9 cellular contexts compared by ENCODE assay signal in the genomic region with DNA sequence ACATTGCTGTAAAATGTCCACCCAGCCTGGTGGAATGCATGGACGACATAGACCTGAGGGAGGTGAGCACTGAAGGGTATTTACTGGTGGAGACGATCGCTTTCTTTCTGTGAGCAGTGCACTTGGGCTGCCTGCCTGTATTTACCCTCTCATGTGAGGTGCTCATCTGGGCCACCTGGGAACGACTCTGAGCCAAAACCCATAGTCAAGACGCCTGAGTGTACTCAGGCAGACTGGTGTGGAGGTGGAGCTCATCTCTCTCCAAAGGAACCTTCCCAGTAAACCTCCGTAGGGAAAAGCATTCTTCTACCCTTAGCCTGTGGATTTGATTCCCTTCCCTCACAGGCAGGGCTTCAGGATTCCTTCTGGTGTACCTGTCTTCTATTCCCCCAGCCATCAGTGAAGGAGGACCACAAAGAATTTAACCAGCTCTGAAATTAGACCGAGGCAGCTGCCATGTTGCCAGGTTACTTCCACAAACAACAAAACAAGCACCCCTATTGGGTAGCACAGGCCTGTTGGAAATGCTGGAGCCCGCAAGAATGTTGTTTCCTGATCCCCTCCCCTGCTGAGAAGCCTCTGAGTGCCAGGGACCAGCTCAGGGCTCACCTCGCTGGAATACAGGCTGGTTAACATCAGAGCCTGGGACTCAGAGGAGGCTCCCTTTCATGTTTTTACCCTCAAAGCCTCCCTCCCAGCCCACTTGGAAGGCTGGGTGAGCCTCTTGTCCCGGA. TPM values are rescaled to one million over a fixed set of nuclear protein-coding genes. Genes with fewer than 3 reads are reported as not detected.
DNase-seq lines count a peak whose midpoint lies in the region; ATAC-seq and TF ChIP-seq lines count a peak whose summit lies in the region.
"Had no signal": no experiment of that assay in that cellular context is flagged by ENCODE, and none has a peak within 500 bp of the region (broad histone marks: within the 10 kb centered on the region; RNA-seq: fewer than 3 reads in every experiment).

No MANE protein-coding gene starts in this region.

- no peak overlapping the region for H3K9ac ChIP-seq in endodermal cell (ENCODE audit: extremely low read depth, low read length, poor library complexity, severe bottlenecking)

- TF ChIP-seq CTCF in CD14-positive monocyte (IDR thresholded peaks at IDR 0.05) (no peak), endodermal cell (conservative IDR thresholded peaks at IDR 0.05) (no peak), mucosa of descending colon (IDR thresholded peaks at IDR 0.05) (no peak)

- H3K27me3 Mint-ChIP-seq in CD14-positive monocyte (ENCODE audit: low read depth in 3 of 3), result peaks cover 0 to 5% (median 0%) of the 10 kb centered on the region in 3 donors
- peaks cover 2% of the 10 kb centered on the region for H3K27me3 Mint-ChIP-seq in endodermal cell (ENCODE audit: insufficient read depth)

- H3K4me3 ChIP-seq in endodermal cell (ENCODE audit: low read length) (no peak overlapping the region), mucosa of descending colon (no peak overlapping the region)

- ATAC-seq in mucosa of descending colon (peak; percentile 41), HG02678 (IDR thresholded peaks at IDR 0.05; ENCODE audit: unreplicated experiment) (no peak)
- ATAC-seq: CD8-positive, alpha-beta T cell had no signal

- H3K9me3 Mint-ChIP-seq in CD14-positive monocyte (peaks cover 0 to 2% (median 0%) of the 10 kb centered on the region in 7 donors), endodermal cell (no peaks in the 10 kb centered on the region)
- H3K9me3 Mint-ChIP-seq: CD8-positive, alpha-beta T cell had no signal

- H3K4me1 ChIP-seq in endodermal cell (ENCODE audit: control insufficient read depth, insufficient read depth, low read length), result peaks cover 10% of the 10 kb centered on the region
- H3K4me1 ChIP-seq in mucosa of descending colon (ENCODE audit: low read depth), result no peaks in the 10 kb centered on the region

- no peak overlapping the region for H3K27ac ChIP-seq in endodermal cell (ENCODE audit: low read depth, low read length)

- H3K36me3 ChIP-seq in endodermal cell (ENCODE audit: control insufficient read depth, insufficient read depth, low read length) (no peaks in the 10 kb centered on the region), mucosa of descending colon (ENCODE audit: low read depth) (no peaks in the 10 kb centered on the region)

- H3K4me1 Mint-ChIP-seq in CD14-positive monocyte, result peaks cover 5% of the 10 kb centered on the region
- peaks cover 42% of the 10 kb centered on the region for H3K4me1 Mint-ChIP-seq in endodermal cell

- no peaks in the 10 kb centered on the region for H3K27me3 ChIP-seq in endodermal cell (ENCODE audit: control insufficient read depth, insufficient read depth, low read length, poor library complexity, severe bottlenecking)

- peak overlapping the region in 5 of 7 donors; percentile 15 to 61 (median 55) for H3K27ac Mint-ChIP-seq in CD14-positive monocyte
- H3K27ac Mint-ChIP-seq in endodermal cell, result peak overlapping the region; percentile 92
- H3K27ac Mint-ChIP-seq: CD8-positive, alpha-beta T cell had no signal

- H3K4me3 Mint-ChIP-seq in CD14-positive monocyte (no peak overlapping the region), endodermal cell (no peak overlapping the region)
- H3K4me3 Mint-ChIP-seq: CD8-positive, alpha-beta T cell had no signal

- intact Hi-C loops in CD14-positive monocyte (cut with micrococcal nuclease), result no loop called here
- intact Hi-C loops in mucosa of descending colon (cut with DNase I, micrococcal nuclease), result no loop called here

- no peaks in the 10 kb centered on the region for H3K9me3 ChIP-seq in endodermal cell (ENCODE audit: control insufficient read depth, low read length)
- H3K9me3 ChIP-seq in mucosa of descending colon, result no peaks in the 10 kb centered on the region

- WGBS in endodermal cell (ENCODE audit: insufficient coverage in 1 of 2, insufficient read length in 1 of 2), 2 experiments, result 60 to 70% methylated on average over 7 to 10 of the region's 10 CpGs

- DNase-seq in CD14-positive monocyte (ENCODE audit: low spot score), result no peak
- peak; percentile 60 to 79 for DNase-seq in NCI-H2081 (lab: John Stamatoyannopoulos, UW)
- peak; percentile 95 for DNase-seq in endodermal cell
- no peak for DNase-seq in mucosa of descending colon
- DNase-seq in NCI-H2227 (lab: John Stamatoyannopoulos, UW; ENCODE audit: unreplicated experiment), result no peak
- no peak for DNase-seq in T1000 (lab: John Stamatoyannopoulos, UW)
- DNase-seq in OCI-M2 (lab: John Stamatoyannopoulos, UW; ENCODE audit: unreplicated experiment), result no peak
- DNase-seq: CD8-positive, alpha-beta T cell had no signal

- H3K36me3 Mint-ChIP-seq in CD14-positive monocyte (peaks cover 62 to 79% of the 10 kb centered on the region in 2 donors), endodermal cell (ENCODE audit: low read depth) (no peaks in the 10 kb centered on the region)
- H3K36me3 Mint-ChIP-seq: CD8-positive, alpha-beta T cell had no signal

RNA-seq across cellular contexts. Expression of a gene that starts 47.5 kb away (rescaled TPM):
- under 1 TPM in 1 of 2 donors, not detected in 1; 0.10 TPM for polyA plus RNA-seq in CD14-positive monocyte
- total RNA-seq in endodermal cell (not detected), mucosa of descending colon (under 1 TPM in 1 of 3 donors, not detected in 2; 0.28 TPM)
- 0.07 TPM for polyA plus RNA-seq in endodermal cell (2013, experiment 1 of 2)
- polyA plus RNA-seq in endodermal cell (2013, experiment 2 of 2), result not detected
- total RNA-seq: CD8-positive, alpha-beta T cell had no signal

Comparison
In these comparisons a context has a peak if more than half of its experiments do, and no peak if none do; other contexts are left out.
1. DNase-seq: peak in NCI-H2081 (2 of 2) and endodermal cell (single experiment); none in CD14-positive monocyte (single experiment), mucosa of descending colon (0 of 3), NCI-H2227 (single experiment), T1000 (single experiment) and OCI-M2 (single experiment).